ENCODE assay signal across 9 cellular contexts in genomic region chr1:67687649-67688048, GRCh38. TPM values are rescaled to one million over a fixed set of nuclear protein-coding genes. Genes with fewer than 3 reads are reported as not detected.
DNase-seq lines count a peak whose midpoint lies in the region; ATAC-seq, FAIRE-seq and TF ChIP-seq lines count a peak whose summit lies in the region.
"Had no signal": no experiment of that assay in that cellular context is flagged by ENCODE, and none has a peak within 500 bp of the region (broad histone marks: within the 10 kb centered on the region; RNA-seq: fewer than 3 reads in every experiment).

No MANE protein-coding gene starts in this region.

- TF ChIP-seq POLR2A in NB4 (IDR thresholded peaks at IDR 0.05; ENCODE audit: extremely low read depth, insufficient read length), result no peak

- ATAC-seq in GM18517 (IDR thresholded peaks at IDR 0.05; ENCODE audit: unreplicated experiment) (no peak), GM19397 (IDR thresholded peaks at IDR 0.05; ENCODE audit: unreplicated experiment) (no peak)
- ATAC-seq: left lobe of liver had no signal

- H3K27me3 Mint-ChIP-seq in osteocyte (ENCODE audit: unreplicated experiment), result no peaks in the 10 kb centered on the region

- peaks cover 23% of the 10 kb centered on the region for H3K36me3 Mint-ChIP-seq in osteocyte (ENCODE audit: unreplicated experiment)

- no peaks in the 10 kb centered on the region for H3K9me3 Mint-ChIP-seq in osteocyte (ENCODE audit: unreplicated experiment)

- H3K4me3 Mint-ChIP-seq in osteocyte (ENCODE audit: unreplicated experiment), result peak overlapping the region; percentile 93

- TF ChIP-seq CTCF in NB4 (IDR thresholded peaks at IDR 0.05; ENCODE audit: low read depth, low read length), result no peak
- TF ChIP-seq CTCF in bronchial epithelial cell (IDR thresholded peaks at IDR 0.05; ENCODE audit: insufficient read depth, low read length, severe bottlenecking), result no peak
- TF ChIP-seq CTCF in osteocyte (IDR thresholded peaks at IDR 0.05), result no peak

- peaks cover 42% of the 10 kb centered on the region for H3K4me1 Mint-ChIP-seq in osteocyte (ENCODE audit: unreplicated experiment)

- peak; percentile 52 for DNase-seq in NB4 (ENCODE audit: low read depth)
- DNase-seq in bronchial epithelial cell (ENCODE audit: low read depth), result peak; percentile 49
- DNase-seq in osteocyte (ENCODE audit: extremely low spot score, unreplicated experiment), result no peak
- no peak for DNase-seq in occipital lobe (lab: John Stamatoyannopoulos, UW)
- DNase-seq in NCI-H2227 treated with DMSO at 0.1 percent for 48 hours (lab: John Stamatoyannopoulos, UW), result no peak

- H3K36me3 ChIP-seq in bronchial epithelial cell (ENCODE audit: control insufficient read depth, insufficient read depth, low read length), result peaks cover 11% of the 10 kb centered on the region

- FAIRE-seq in G401.6 (lab: Jason Lieb, UNC), result peak; percentile 62
- no peak for FAIRE-seq in bronchial epithelial cell (lab: Jason Lieb, UNC)

- H3K4me3 ChIP-seq in NB4 (ENCODE audit: low read depth, low read length) (peak overlapping the region; percentile 74), bronchial epithelial cell (ENCODE audit: low read depth, low read length) (peak overlapping the region; percentile 94)

- H3K27ac Mint-ChIP-seq in osteocyte (ENCODE audit: unreplicated experiment), result peak overlapping the region; percentile 86

- no peaks in the 10 kb centered on the region for H3K27me3 ChIP-seq in bronchial epithelial cell (ENCODE audit: control insufficient read depth, insufficient read depth, low read length)

RNA-seq across cellular contexts. Expression of gene GADD45A, which starts 2.6 kb away (rescaled TPM):
- 107 and 146 TPM in 2 replicates for total RNA-seq in bronchial epithelial cell
- total RNA-seq in osteocyte, result 43.3 and 45.3 TPM in 2 replicates
- 9.0 TPM for total RNA-seq in occipital lobe

Comparison
In these comparisons a context has a peak if more than half of its experiments do, and no peak if none do; other contexts are left out.
1. DNase-seq: peak in NB4 (single experiment) and bronchial epithelial cell (single experiment); none in osteocyte (single experiment), occipital lobe (single experiment) and NCI-H2227 treated with DMSO at 0.1 percent for 48 hours (single experiment).